ENCODE assay signal across 29 cellular contexts in genomic region chr4:101218894-101219293, GRCh38.
"Had no signal": no experiment of that assay in that cellular context is flagged by ENCODE, and none has a peak within 500 bp of the region (broad histone marks: within the 10 kb centered on the region; RNA-seq: fewer than 3 reads in every experiment).

No MANE protein-coding gene starts in this region.

- DNase-seq: activated CD4-positive, alpha-beta memory T cell treated with anti-CD3 and anti-CD28 coated beads for 36 hours; activated CD4-positive, alpha-beta T cell treated with anti-CD3 and anti-CD28 coated beads, Interleukin-2, amount 10 ng/mL, durations not matched to agents 24 days and 14 days; activated CD4-positive, CD25-positive, alpha-beta regulatory T cell treated with anti-CD3 and anti-CD28 coated beads, Interleukin-2, amount 50 U/mL, for 72 hours; activated CD8-positive, alpha-beta memory T cell treated with anti-CD3 and anti-CD28 coated beads, Interleukin-2, amount 50 U/mL, for 48 hours; activated gamma-delta T cell treated with Interleukin-2 at 50 U/mL for 16 hours; activated naive CD4-positive, alpha-beta T cell treated with anti-CD3 and anti-CD28 coated beads, Interleukin-2, amount 50 U/mL, for 16 hours; activated T-cell treated with anti-CD3 and anti-CD28 coated beads, Interleukin-2, amount 50 U/mL, for 4 hours; amniotic stem cell; brain microvascular endothelial cell; endodermal cell; foreskin melanocyte; heart right ventricle; kidney glomerular epithelial cell; left lung; lower lobe of right lung; mesendoderm; right lobe of liver; stimulated activated CD4-positive, alpha-beta T cell treated with anti-CD3 and anti-CD28 coated beads, Interleukin-4, amount 100 ng/mL, for 4 hours; stimulated activated CD8-positive, alpha-beta memory T cell treated with anti-CD3 and anti-CD28 coated beads, Interleukin-4, amount 100 ng/mL, for 48 hours; stimulated activated naive CD8-positive, alpha-beta T cell treated with anti-CD3 and anti-CD28 coated beads, Interleukin-15, amount 100 ng/mL, for 72 hours; tibial artery; WERI-Rb-1 had no signal

- H3K27me3 ChIP-seq: brain microvascular endothelial cell, esophagus muscularis mucosa, heart right ventricle, left lung, right lobe of liver, suprapubic skin, tibial artery had no signal

- H3K4me3 Mint-ChIP-seq: activated CD4-positive, alpha-beta memory T cell treated with anti-CD3 and anti-CD28 coated beads for 36 hours; activated CD4-positive, alpha-beta T cell treated with anti-CD3 and anti-CD28 coated beads, Interleukin-2, amount 10 ng/mL, durations not matched to agents 24 days and 14 days; activated T-cell treated with anti-CD3 and anti-CD28 coated beads, Interleukin-2, amount 50 U/mL, for 4 hours; activated T-helper 17 cell treated with anti-CD3 and anti-CD28 coated beads, Interleukin-2, amount 50 U/mL, for 72 hours; dendritic cell treated with granulocyte-macrophage colony-stimulating factor and Interleukin-4, amounts not matched to agents 40 ng/mL and 50 ng/mL, for 4 days; endodermal cell; natural killer cell treated with Interleukin-12 subunit alpha and Interleukin-12 subunit beta and Interleukin-15 and Interleukin-18, amount 100 ng/mL, for 72 hours; stimulated activated memory B cell treated with anti-CD40 and anti-IgM and Interleukin-4, amounts not matched to agents 10 μg/mL and 1 μg/mL and 100 μg/mL, for 72 hours; stimulated activated naive CD8-positive, alpha-beta T cell treated with anti-CD3 and anti-CD28 coated beads, Interleukin-15, amount 100 ng/mL, for 72 hours had no signal

- H3K27me3 Mint-ChIP-seq: activated CD4-positive, alpha-beta memory T cell treated with anti-CD3 and anti-CD28 coated beads for 36 hours; activated T-helper 17 cell treated with anti-CD3 and anti-CD28 coated beads, Interleukin-2, amount 50 U/mL, for 72 hours; dendritic cell treated with granulocyte-macrophage colony-stimulating factor and Interleukin-4, amounts not matched to agents 40 ng/mL and 50 ng/mL, for 4 days; natural killer cell treated with Interleukin-12 subunit alpha and Interleukin-12 subunit beta and Interleukin-15 and Interleukin-18, amount 100 ng/mL, for 72 hours; progenitor cell of endocrine pancreas; stimulated activated memory B cell treated with anti-CD40 and anti-IgM and Interleukin-4, amounts not matched to agents 10 μg/mL and 1 μg/mL and 100 μg/mL, for 72 hours; stimulated activated naive CD8-positive, alpha-beta T cell treated with anti-CD3 and anti-CD28 coated beads, Interleukin-15, amount 100 ng/mL, for 72 hours had no signal

- H3K9me3 ChIP-seq: esophagus muscularis mucosa, heart right ventricle, left lung, lower lobe of right lung, right lobe of liver, suprapubic skin, tibial artery had no signal

- H3K36me3 ChIP-seq: brain microvascular endothelial cell, esophagus muscularis mucosa, heart right ventricle, left lung, lower lobe of right lung, right lobe of liver, suprapubic skin, tibial artery, WERI-Rb-1 had no signal

- H3K36me3 Mint-ChIP-seq: activated CD4-positive, alpha-beta memory T cell treated with anti-CD3 and anti-CD28 coated beads for 36 hours; natural killer cell treated with Interleukin-12 subunit alpha and Interleukin-12 subunit beta and Interleukin-15 and Interleukin-18, amount 100 ng/mL, for 72 hours; stimulated activated memory B cell treated with anti-CD40 and anti-IgM and Interleukin-4, amounts not matched to agents 10 μg/mL and 1 μg/mL and 100 μg/mL, for 72 hours had no signal

- H3K27ac Mint-ChIP-seq: activated CD4-positive, alpha-beta memory T cell treated with anti-CD3 and anti-CD28 coated beads for 36 hours; activated CD4-positive, alpha-beta T cell treated with anti-CD3 and anti-CD28 coated beads, Interleukin-2, amount 10 ng/mL, durations not matched to agents 24 days and 14 days; activated T-helper 17 cell treated with anti-CD3 and anti-CD28 coated beads, Interleukin-2, amount 50 U/mL, for 72 hours; dendritic cell treated with granulocyte-macrophage colony-stimulating factor and Interleukin-4, amounts not matched to agents 40 ng/mL and 50 ng/mL, for 4 days; endodermal cell; progenitor cell of endocrine pancreas; stimulated activated memory B cell treated with anti-CD40 and anti-IgM and Interleukin-4, amounts not matched to agents 10 μg/mL and 1 μg/mL and 100 μg/mL, for 72 hours; stimulated activated naive CD8-positive, alpha-beta T cell treated with anti-CD3 and anti-CD28 coated beads, Interleukin-15, amount 100 ng/mL, for 72 hours had no signal

- H3K27ac ChIP-seq: esophagus muscularis mucosa, left lung, lower lobe of right lung, right lobe of liver, suprapubic skin, tibial artery, WERI-Rb-1 had no signal

- H3K4me3 ChIP-seq: esophagus muscularis mucosa, heart right ventricle, left lung, lower lobe of right lung, right lobe of liver, suprapubic skin, tibial artery had no signal

- H3K9me3 Mint-ChIP-seq: activated CD4-positive, alpha-beta memory T cell treated with anti-CD3 and anti-CD28 coated beads for 36 hours; activated CD4-positive, alpha-beta T cell treated with anti-CD3 and anti-CD28 coated beads, Interleukin-2, amount 10 ng/mL, durations not matched to agents 24 days and 14 days; activated T-helper 17 cell treated with anti-CD3 and anti-CD28 coated beads, Interleukin-2, amount 50 U/mL, for 72 hours; dendritic cell treated with granulocyte-macrophage colony-stimulating factor and Interleukin-4, amounts not matched to agents 40 ng/mL and 50 ng/mL, for 4 days; endodermal cell; natural killer cell treated with Interleukin-12 subunit alpha and Interleukin-12 subunit beta and Interleukin-15 and Interleukin-18, amount 100 ng/mL, for 72 hours; stimulated activated memory B cell treated with anti-CD40 and anti-IgM and Interleukin-4, amounts not matched to agents 10 μg/mL and 1 μg/mL and 100 μg/mL, for 72 hours; stimulated activated naive CD8-positive, alpha-beta T cell treated with anti-CD3 and anti-CD28 coated beads, Interleukin-15, amount 100 ng/mL, for 72 hours had no signal

- H3K4me1 Mint-ChIP-seq: activated CD4-positive, alpha-beta T cell treated with anti-CD3 and anti-CD28 coated beads, Interleukin-2, amount 10 ng/mL, durations not matched to agents 24 days and 14 days had no signal
